ENCODE assay signal across 2 cellular contexts in genomic region chr4:147723316-147723715, GRCh38.
TF ChIP-seq lines count a peak whose summit lies in the region.

No MANE protein-coding gene starts in this region.

TF ChIP-seq in SK-N-SH, 30 proteins besides CTCF, POLR2A, EP300 and RAD21:
- no peak for TF ChIP-seq ZBTB33 (IDR thresholded peaks at IDR 0.05; ENCODE audit: borderline replicate concordance, low read depth)
- no peak for TF ChIP-seq SMC3 (IDR thresholded peaks at IDR 0.05; ENCODE audit: low read depth, low read length)
- no peak for TF ChIP-seq FOSL2 (IDR thresholded peaks at IDR 0.05; ENCODE audit: borderline replicate concordance, low read depth)
- no peak for TF ChIP-seq TEAD4 (IDR thresholded peaks at IDR 0.05; ENCODE audit: borderline replicate concordance, insufficient read depth)
- TF ChIP-seq USF2 (IDR thresholded peaks at IDR 0.05; ENCODE audit: borderline replicate concordance, low read depth, low read length), result no peak
- TF ChIP-seq GATA2 (CRISPR knock-in tag; IDR thresholded peaks at IDR 0.05), result no peak
- no peak for TF ChIP-seq ELF1 (IDR thresholded peaks at IDR 0.05)
- TF ChIP-seq JUND (IDR thresholded peaks at IDR 0.05), result no peak
- TF ChIP-seq YY1 (IDR thresholded peaks at IDR 0.05; ENCODE audit: low read depth), result no peak
- no peak for TF ChIP-seq EZH2phosphoT487 (IDR thresholded peaks at IDR 0.05; ENCODE audit: borderline replicate concordance, low read depth)
- no peak for TF ChIP-seq IRF3 (IDR thresholded peaks at IDR 0.05; ENCODE audit: low read depth, low read length)

TF ChIP-seq in SK-N-SH treated with all-trans-retinoic acid at 6 μM for 48 hours, 23 proteins besides CTCF, POLR2A, EP300 and RAD21 (continued from another document):
- TF ChIP-seq CREB5 (CRISPR knock-in tag; IDR thresholded peaks at IDR 0.05; ENCODE audit: low read depth) (no peak), OSR1 (CRISPR knock-in tag; IDR thresholded peaks at IDR 0.05) (no peak), ARNTL (CRISPR knock-in tag; IDR thresholded peaks at IDR 0.05; ENCODE audit: borderline replicate concordance, low read depth) (no peak), TOX (CRISPR knock-in tag; IDR thresholded peaks at IDR 0.05; ENCODE audit: borderline replicate concordance) (no peak), ESRRG (CRISPR knock-in tag; IDR thresholded peaks at IDR 0.05) (no peak), PPARA (CRISPR knock-in tag; IDR thresholded peaks at IDR 0.05; ENCODE audit: borderline replicate concordance) (no peak), ZNF565 (CRISPR knock-in tag; conservative IDR thresholded peaks at IDR 0.05; ENCODE audit: low read depth) (no peak), TCF4 (CRISPR knock-in tag; IDR thresholded peaks at IDR 0.05; ENCODE audit: borderline replicate concordance) (no peak), RARB (CRISPR knock-in tag; IDR thresholded peaks at IDR 0.05) (no peak)
